1 cellular context compared by ENCODE assay signal in genomic region chr1:15152318-15153183, GRCh38.
TF ChIP-seq lines count a peak whose summit lies in the region.

No MANE protein-coding gene starts in this region.

TF ChIP-seq in K562, 482 proteins besides CTCF, POLR2A, EP300 and RAD21 (continued from another document and continues in another):
- TF ChIP-seq, protein P1, sequence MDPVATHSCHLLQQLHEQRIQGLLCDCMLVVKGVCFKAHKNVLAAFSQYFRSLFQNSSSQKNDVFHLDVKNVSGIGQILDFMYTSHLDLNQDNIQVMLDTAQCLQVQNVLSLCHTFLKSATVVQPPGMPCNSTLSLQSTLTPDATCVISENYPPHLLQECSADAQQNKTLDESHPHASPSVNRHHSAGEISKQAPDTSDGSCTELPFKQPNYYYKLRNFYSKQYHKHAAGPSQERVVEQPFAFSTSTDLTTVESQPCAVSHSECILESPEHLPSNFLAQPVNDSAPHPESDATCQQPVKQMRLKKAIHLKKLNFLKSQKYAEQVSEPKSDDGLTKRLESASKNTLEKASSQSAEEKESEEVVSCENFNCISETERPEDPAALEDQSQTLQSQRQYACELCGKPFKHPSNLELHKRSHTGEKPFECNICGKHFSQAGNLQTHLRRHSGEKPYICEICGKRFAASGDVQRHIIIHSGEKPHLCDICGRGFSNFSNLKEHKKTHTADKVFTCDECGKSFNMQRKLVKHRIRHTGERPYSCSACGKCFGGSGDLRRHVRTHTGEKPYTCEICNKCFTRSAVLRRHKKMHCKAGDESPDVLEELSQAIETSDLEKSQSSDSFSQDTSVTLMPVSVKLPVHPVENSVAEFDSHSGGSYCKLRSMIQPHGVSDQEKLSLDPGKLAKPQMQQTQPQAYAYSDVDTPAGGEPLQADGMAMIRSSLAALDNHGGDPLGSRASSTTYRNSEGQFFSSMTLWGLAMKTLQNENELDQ (CRISPR knock-in tag; IDR thresholded peaks at IDR 0.05; ENCODE audit: borderline replicate concordance): no peak
- TF ChIP-seq KDM1A (IDR thresholded peaks at IDR 0.05): peak in 1 of 2 experiments; percentile 44; a peak in 2 of 4 replicates
- TF ChIP-seq FOXA3 (CRISPR knock-in tag; conservative IDR thresholded peaks at IDR 0.05 in 1 of 2, IDR thresholded peaks at IDR 0.05 in 1 of 2): no peak
- TF ChIP-seq HDAC2 (IDR thresholded peaks at IDR 0.05): no peak
- TF ChIP-seq ZNF23 (CRISPR knock-in tag; IDR thresholded peaks at IDR 0.05): no peak
- peak; percentile 24; the same call in 1 of the 2 replicates for TF ChIP-seq CTBP1 (IDR thresholded peaks at IDR 0.05; ENCODE audit: borderline replicate concordance)
- peak; percentile 58 for TF ChIP-seq MYC (IDR thresholded peaks at IDR 0.05; ENCODE audit: low read depth, low read length)
- TF ChIP-seq MYC (CRISPR knock-in tag; IDR thresholded peaks at IDR 0.05; ENCODE audit: borderline replicate concordance, low read depth): peak; percentile 26; the same call in 1 of the 2 replicates
- TF ChIP-seq FOSL1 (tag; conservative IDR thresholded peaks at IDR 0.05): peak; percentile 51; the same call in 1 of the 2 replicates
- no peak for TF ChIP-seq ZNF431 (CRISPR knock-in tag; IDR thresholded peaks at IDR 0.05)
- no peak for TF ChIP-seq ZC3H4 (CRISPR knock-in tag; IDR thresholded peaks at IDR 0.05; ENCODE audit: borderline replicate concordance)
- TF ChIP-seq ZKSCAN1 (IDR thresholded peaks at IDR 0.05; ENCODE audit: low read depth, low read length): no peak
- no peak for TF ChIP-seq FUS (optimal IDR thresholded peaks at IDR 0.05; ENCODE audit: low read depth, low read length)
- TF ChIP-seq DACH1 (IDR thresholded peaks at IDR 0.05; ENCODE audit: partially characterized antibody): no peak
- no peak for TF ChIP-seq ZNF24 (IDR thresholded peaks at IDR 0.05)
- TF ChIP-seq WHSC1 (IDR thresholded peaks at IDR 0.05; ENCODE audit: low read length): no peak
- TF ChIP-seq, protein P2, sequence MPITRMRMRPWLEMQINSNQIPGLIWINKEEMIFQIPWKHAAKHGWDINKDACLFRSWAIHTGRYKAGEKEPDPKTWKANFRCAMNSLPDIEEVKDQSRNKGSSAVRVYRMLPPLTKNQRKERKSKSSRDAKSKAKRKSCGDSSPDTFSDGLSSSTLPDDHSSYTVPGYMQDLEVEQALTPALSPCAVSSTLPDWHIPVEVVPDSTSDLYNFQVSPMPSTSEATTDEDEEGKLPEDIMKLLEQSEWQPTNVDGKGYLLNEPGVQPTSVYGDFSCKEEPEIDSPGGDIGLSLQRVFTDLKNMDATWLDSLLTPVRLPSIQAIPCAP (CRISPR knock-in tag; IDR thresholded peaks at IDR 0.05; ENCODE audit: borderline replicate concordance): no peak
- TF ChIP-seq NFATC3 (IDR thresholded peaks at IDR 0.05): no peak
- TF ChIP-seq ZZZ3 (IDR thresholded peaks at IDR 0.05): no peak
- no peak for TF ChIP-seq NBN (IDR thresholded peaks at IDR 0.05; ENCODE audit: low read depth)
- no peak for TF ChIP-seq PTTG1 (tag; IDR thresholded peaks at IDR 0.05; ENCODE audit: low read depth)
- TF ChIP-seq MEF2D (tag; conservative IDR thresholded peaks at IDR 0.05; ENCODE audit: low read depth): no peak
- no peak for TF ChIP-seq NCOR1 (IDR thresholded peaks at IDR 0.05)
- TF ChIP-seq RNF2 (IDR thresholded peaks at IDR 0.05): no peak
- no peak for TF ChIP-seq ZNF395 (CRISPR knock-in tag; IDR thresholded peaks at IDR 0.05)
- TF ChIP-seq SRSF3 (IDR thresholded peaks at IDR 0.05; ENCODE audit: insufficient read depth, low read length): no peak
- TF ChIP-seq TSC22D4 (tag; IDR thresholded peaks at IDR 0.05): no peak
- no peak for TF ChIP-seq MCM2 (IDR thresholded peaks at IDR 0.05; ENCODE audit: low read depth)
- peak in 1 of 2 experiments; percentile 17; a peak in 2 of 4 replicates for TF ChIP-seq MAZ (CRISPR knock-in tag; conservative IDR thresholded peaks at IDR 0.05 in 1 of 2, IDR thresholded peaks at IDR 0.05 in 1 of 2)
- no peak for TF ChIP-seq TCFL5 (CRISPR knock-in tag; conservative IDR thresholded peaks at IDR 0.05)
- TF ChIP-seq, protein P3, sequence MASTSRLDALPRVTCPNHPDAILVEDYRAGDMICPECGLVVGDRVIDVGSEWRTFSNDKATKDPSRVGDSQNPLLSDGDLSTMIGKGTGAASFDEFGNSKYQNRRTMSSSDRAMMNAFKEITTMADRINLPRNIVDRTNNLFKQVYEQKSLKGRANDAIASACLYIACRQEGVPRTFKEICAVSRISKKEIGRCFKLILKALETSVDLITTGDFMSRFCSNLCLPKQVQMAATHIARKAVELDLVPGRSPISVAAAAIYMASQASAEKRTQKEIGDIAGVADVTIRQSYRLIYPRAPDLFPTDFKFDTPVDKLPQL (IDR thresholded peaks at IDR 0.05; ENCODE audit: extremely low read depth, insufficient read length): no peak
- no peak for TF ChIP-seq TAF7 (tag; IDR thresholded peaks at IDR 0.05)
- TF ChIP-seq ZNF282 (CRISPR knock-in tag; IDR thresholded peaks at IDR 0.05): no peak
- no peak for TF ChIP-seq PRDM10 (IDR thresholded peaks at IDR 0.05; ENCODE audit: partially characterized antibody)
- TF ChIP-seq, protein P4, sequence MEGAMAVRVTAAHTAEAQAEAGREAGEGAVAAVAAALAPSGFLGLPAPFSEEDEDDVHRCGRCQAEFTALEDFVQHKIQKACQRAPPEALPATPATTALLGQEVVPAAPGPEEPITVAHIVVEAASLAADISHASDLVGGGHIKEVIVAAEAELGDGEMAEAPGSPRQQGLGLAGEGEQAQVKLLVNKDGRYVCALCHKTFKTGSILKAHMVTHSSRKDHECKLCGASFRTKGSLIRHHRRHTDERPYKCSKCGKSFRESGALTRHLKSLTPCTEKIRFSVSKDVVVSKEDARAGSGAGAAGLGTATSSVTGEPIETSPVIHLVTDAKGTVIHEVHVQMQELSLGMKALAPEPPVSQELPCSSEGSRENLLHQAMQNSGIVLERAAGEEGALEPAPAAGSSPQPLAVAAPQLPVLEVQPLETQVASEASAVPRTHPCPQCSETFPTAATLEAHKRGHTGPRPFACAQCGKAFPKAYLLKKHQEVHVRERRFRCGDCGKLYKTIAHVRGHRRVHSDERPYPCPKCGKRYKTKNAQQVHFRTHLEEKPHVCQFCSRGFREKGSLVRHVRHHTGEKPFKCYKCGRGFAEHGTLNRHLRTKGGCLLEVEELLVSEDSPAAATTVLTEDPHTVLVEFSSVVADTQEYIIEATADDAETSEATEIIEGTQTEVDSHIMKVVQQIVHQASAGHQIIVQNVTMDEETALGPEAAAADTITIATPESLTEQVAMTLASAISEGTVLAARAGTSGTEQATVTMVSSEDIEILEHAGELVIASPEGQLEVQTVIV (CRISPR knock-in tag; IDR thresholded peaks at IDR 0.05; ENCODE audit: borderline replicate concordance): no peak
- no peak for TF ChIP-seq ZNF436 (CRISPR knock-in tag; IDR thresholded peaks at IDR 0.05)
- no peak for TF ChIP-seq SOX6 (IDR thresholded peaks at IDR 0.05)
- TF ChIP-seq, protein P5, sequence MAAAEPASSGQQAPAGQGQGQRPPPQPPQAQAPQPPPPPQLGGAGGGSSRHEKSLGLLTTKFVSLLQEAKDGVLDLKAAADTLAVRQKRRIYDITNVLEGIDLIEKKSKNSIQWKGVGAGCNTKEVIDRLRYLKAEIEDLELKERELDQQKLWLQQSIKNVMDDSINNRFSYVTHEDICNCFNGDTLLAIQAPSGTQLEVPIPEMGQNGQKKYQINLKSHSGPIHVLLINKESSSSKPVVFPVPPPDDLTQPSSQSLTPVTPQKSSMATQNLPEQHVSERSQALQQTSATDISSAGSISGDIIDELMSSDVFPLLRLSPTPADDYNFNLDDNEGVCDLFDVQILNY (CRISPR knock-in tag; IDR thresholded peaks at IDR 0.05): no peak
- no peak for TF ChIP-seq ZNF707 (CRISPR knock-in tag; conservative IDR thresholded peaks at IDR 0.05)
- no peak for TF ChIP-seq EGR1 (conservative IDR thresholded peaks at IDR 0.05)
- no peak for TF ChIP-seq BCLAF1 (IDR thresholded peaks at IDR 0.05; ENCODE audit: borderline replicate concordance in 1 of 2, control insufficient read depth in 1 of 2, low read depth in 2 of 2, low read length in 1 of 2)
- TF ChIP-seq ZNF445 (CRISPR knock-in tag; IDR thresholded peaks at IDR 0.05; ENCODE audit: low read depth): no peak
- no peak for TF ChIP-seq MIER1 (IDR thresholded peaks at IDR 0.05; ENCODE audit: low read depth)
- TF ChIP-seq RBM15 (IDR thresholded peaks at IDR 0.05; ENCODE audit: insufficient read depth, low read length): no peak
